Comparison of ENCODE assay signal across 15 cellular contexts in the genomic region with DNA sequence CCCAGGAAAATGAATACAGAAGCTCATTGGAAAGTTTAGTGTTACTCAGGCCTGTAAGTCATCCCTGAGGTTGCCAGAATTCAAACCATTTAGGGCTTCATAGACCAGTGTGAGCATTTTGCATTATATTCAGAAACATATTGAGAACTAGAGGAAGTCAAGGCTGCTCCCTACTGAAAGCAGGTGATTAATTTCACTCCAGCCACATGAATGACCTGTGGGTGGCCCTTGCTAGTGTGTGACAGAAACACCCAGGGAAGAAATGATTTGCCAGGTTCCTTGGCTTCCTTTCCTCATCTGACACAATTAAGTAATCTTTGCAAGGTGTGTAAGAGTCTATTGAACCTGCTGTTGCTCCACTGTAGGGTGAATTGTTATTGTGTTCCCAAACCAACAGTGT.
DNase-seq lines count a peak whose midpoint lies in the region; ATAC-seq, FAIRE-seq and TF ChIP-seq lines count a peak whose summit lies in the region.
"Had no signal": no experiment of that assay in that cellular context is flagged by ENCODE, and none has a peak within 500 bp of the region (broad histone marks: within the 10 kb centered on the region; RNA-seq: fewer than 3 reads in every experiment).

No MANE protein-coding gene starts in this region.

- ATAC-seq in GM18907 (IDR thresholded peaks at IDR 0.05; ENCODE audit: unreplicated experiment) (peak; percentile 92), GM21717 (IDR thresholded peaks at IDR 0.05; ENCODE audit: unreplicated experiment) (peak; percentile 82), HG03354 (IDR thresholded peaks at IDR 0.05; ENCODE audit: poor library complexity, severe bottlenecking, unreplicated experiment) (peak; percentile 76), GM19324 (IDR thresholded peaks at IDR 0.05; ENCODE audit: low FRiP score, unreplicated experiment) (no peak)

- no peak for FAIRE-seq in GM12892 (lab: Jason Lieb, UNC)
- FAIRE-seq: H1, keratinocyte had no signal

- no peaks in the 10 kb centered on the region for H3K36me3 ChIP-seq in GM06990 (ENCODE audit: control insufficient read depth, insufficient read depth, low read length)

- DNase-seq in GM06990 (ENCODE audit: extremely low read depth, insufficient read length) (peak; percentile 9), retina (no peak), occipital lobe (lab: John Stamatoyannopoulos, UW) (no peak), GM12892 (ENCODE audit: insufficient read length) (no peak)
- DNase-seq: ACHN; glutamatergic neuron; NCI-H2029; SIG-M5; stimulated activated CD4-positive, alpha-beta T cell treated with anti-CD3 and anti-CD28 coated beads, Interleukin-12 subunit alpha, Interleukin-12 subunit beta, amount 100 ng/mL, for 4 hours had no signal

- no peak overlapping the region for H3K4me3 ChIP-seq in GM06990 (replicated peaks; ENCODE audit: low read depth, low read length)

- TF ChIP-seq CTCF in GM06990 (IDR thresholded peaks at IDR 0.05; ENCODE audit: insufficient read depth, low read length, poor library complexity, severe bottlenecking): no peak

- no peak for TF ChIP-seq POLR2A in GM12892 (IDR thresholded peaks at IDR 0.05; ENCODE audit: low read depth, low read length)

- H3K27me3 ChIP-seq in GM06990 (replicated peaks; ENCODE audit: control insufficient read depth, insufficient read depth, low read length): no peaks in the 10 kb centered on the region
